Comparison of ENCODE assay signal across 8 cellular contexts in genomic region chr2:231482806-231483391, GRCh38. TPM values are rescaled to one million over a fixed set of nuclear protein-coding genes. Genes with fewer than 3 reads are reported as not detected.
DNase-seq lines count a peak whose midpoint lies in the region; ATAC-seq and TF ChIP-seq lines count a peak whose summit lies in the region.

No MANE protein-coding gene starts in this region.

- peak; percentile 85 for DNase-seq in Calu3
- peak; percentile 18 for DNase-seq in NCI-H1048 (lab: John Stamatoyannopoulos, UW)
- DNase-seq in activated CD4-positive, alpha-beta T cell treated with anti-CD3 and anti-CD28 coated beads for 36 hours, result peak; percentile 85
- peak; percentile 57 for DNase-seq in cerebellum (ENCODE audit: low spot score)
- peak; percentile 80 for DNase-seq in stimulated activated CD4-positive, alpha-beta T cell treated with anti-CD3 and anti-CD28 coated beads, Interleukin-4, amount 100 ng/mL, for 24 hours
- no peak for DNase-seq in NCI-H2171 (lab: John Stamatoyannopoulos, UW)

- no TSS peak for BruUV-seq in Calu3 (replicated peaks; lab: Mats Ljungman, UMichigan)

- peaks cover 0 to 6% (median 3%) of the 10 kb centered on the region in 4 donors for H3K4me1 ChIP-seq in liver (ENCODE audit: control insufficient read depth in 4 of 4, insufficient read depth in 4 of 4, low read length in 3 of 4)

- peaks cover 18% of the 10 kb centered on the region for H3K27me3 Mint-ChIP-seq in Calu3 (ENCODE audit: unreplicated experiment)
- no peaks in the 10 kb centered on the region for H3K27me3 Mint-ChIP-seq in activated CD4-positive, alpha-beta T cell treated with anti-CD3 and anti-CD28 coated beads for 36 hours

- ATAC-seq in GM21576 (IDR thresholded peaks at IDR 0.05; ENCODE audit: unreplicated experiment), result peak; percentile 72
- ATAC-seq in activated CD4-positive, alpha-beta T cell treated with anti-CD3 and anti-CD28 coated beads for 36 hours, result peak; percentile 83

- CTCF ChIA-PET in Calu3 (lab: Charles Lee), result interaction anchor here (0.6 to 2.0 kb wide), 8 partner anchors 15 to 119 kb away, joined by 3 to 11 read pairs (median 4); partner anchors contain the start of gene NCL
- CTCF ChIA-PET in activated CD4-positive, alpha-beta T cell treated with anti-CD3 and anti-CD28 coated beads for 36 hours (lab: Charles Lee), result interaction anchor here (0.5 to 10.1 kb wide), 28 partner anchors 9 to 727 kb away, joined by 3 to 96 read pairs (median 4); partner anchors contain the start of gene NCL

- H3K9me3 ChIP-seq in liver (ENCODE audit: control insufficient read depth in 4 of 4, low read length in 3 of 4), result no peaks in the 10 kb centered on the region

- H3K36me3 Mint-ChIP-seq in Calu3 (ENCODE audit: insufficient read depth, unreplicated experiment), result peaks cover 6% of the 10 kb centered on the region
- H3K36me3 Mint-ChIP-seq in activated CD4-positive, alpha-beta T cell treated with anti-CD3 and anti-CD28 coated beads for 36 hours (ENCODE audit: low read depth), result no peaks in the 10 kb centered on the region

- peak; percentile 65 to 80 for TF ChIP-seq RAD21 in liver (IDR thresholded peaks at IDR 0.05)

- peak overlapping the region; percentile 48 for H3K4me3 Mint-ChIP-seq in Calu3 (ENCODE audit: low read depth, unreplicated experiment)
- peak overlapping the region; percentile 79 for H3K4me3 Mint-ChIP-seq in activated CD4-positive, alpha-beta T cell treated with anti-CD3 and anti-CD28 coated beads for 36 hours

- POLR2A ChIA-PET in activated CD4-positive, alpha-beta T cell treated with anti-CD3 and anti-CD28 coated beads for 36 hours (lab: Charles Lee), result interaction anchor here (0.6 to 1.4 kb wide), 5 partner anchors 17 to 290 kb away, joined by 3 to 14 read pairs (median 3); partner anchors contain the start of genes NCL and PTMA

- no peaks in the 10 kb centered on the region for H3K4me1 Mint-ChIP-seq in Calu3 (ENCODE audit: low read depth, unreplicated experiment)
- peaks cover 7% of the 10 kb centered on the region for H3K4me1 Mint-ChIP-seq in activated CD4-positive, alpha-beta T cell treated with anti-CD3 and anti-CD28 coated beads for 36 hours

- intact Hi-C loops in Calu3 (cut with micrococcal nuclease; ENCODE audit: unreplicated experiment), result loop anchor here (1.0 kb wide), 1 partner anchor 75 kb away; no protein-coding TSS in a partner anchor
- intact Hi-C loops in activated CD4-positive, alpha-beta T cell treated with anti-CD3 and anti-CD28 coated beads for 36 hours (cut with DNase I, micrococcal nuclease), result loop anchor here (1.0 to 2.0 kb wide), 5 partner anchors 18 to 75 kb away; partner anchors contain the start of gene NCL (in 2 of the 2)

- H3K36me3 ChIP-seq in liver (ENCODE audit: control insufficient read depth in 4 of 4, insufficient read depth in 3 of 4, low read depth in 1 of 4, low read length in 3 of 4), result no peaks in the 10 kb centered on the region

- TF ChIP-seq CTCF in Calu3 (IDR thresholded peaks at IDR 0.05; ENCODE audit: unreplicated experiment) (peak; percentile 95), liver (IDR thresholded peaks at IDR 0.05; ENCODE audit: low read depth, low read length, missing input control) (peak; percentile 82)

- H3K4me3 ChIP-seq in liver (ENCODE audit: low read depth in 1 of 3, low read length in 3 of 3), result peak overlapping the region; percentile 33 to 64 (median 58)

- H3K9me3 Mint-ChIP-seq in Calu3 (ENCODE audit: low read depth, unreplicated experiment), result no peaks in the 10 kb centered on the region
- H3K9me3 Mint-ChIP-seq in activated CD4-positive, alpha-beta T cell treated with anti-CD3 and anti-CD28 coated beads for 36 hours (ENCODE audit: low read depth), result no peaks in the 10 kb centered on the region

- H3K27ac Mint-ChIP-seq in Calu3 (ENCODE audit: unreplicated experiment), result no peak overlapping the region
- H3K27ac Mint-ChIP-seq in activated CD4-positive, alpha-beta T cell treated with anti-CD3 and anti-CD28 coated beads for 36 hours, result peak overlapping the region; percentile 87

- peak overlapping the region; percentile 73 to 77 for H3K27ac ChIP-seq in liver (ENCODE audit: low read depth in 1 of 2, low read length in 2 of 2)

- peak overlapping the region; percentile 30 to 43 for H3K9ac ChIP-seq in liver (ENCODE audit: low read depth in 1 of 2, low read length in 2 of 2)

- 18% methylated on average over 36 of the region's 36 CpGs for WGBS in liver

- H3K27me3 ChIP-seq in liver (ENCODE audit: control insufficient read depth in 4 of 4, insufficient read depth in 4 of 4, low read length in 3 of 4), result no peaks in the 10 kb centered on the region

TF ChIP-seq in liver, 16 proteins besides CTCF, POLR2A, EP300 and RAD21:
- TF ChIP-seq HNF4G (IDR thresholded peaks at IDR 0.05) (no peak), RXRA (IDR thresholded peaks at IDR 0.05) (no peak)

RNA-seq across cellular contexts. Expression of gene NCL, which starts 18.6 kb away (rescaled TPM):
- 694 and 719 TPM in 2 replicates for total RNA-seq in Calu3 (2022)
- total RNA-seq in activated CD4-positive, alpha-beta T cell treated with anti-CD3 and anti-CD28 coated beads for 36 hours, result 1,000 to 10,000 TPM; 1,311 to 1,332 TPM
- 76.1 TPM for total RNA-seq in cerebellum
- 10 to 100 TPM; 83.1 to 93.0 TPM for total RNA-seq in liver
- polyA plus RNA-seq in liver, result 100 to 1,000 TPM; 121 to 139 TPM

RNA-seq across cellular contexts. Expression of gene NMUR1, which starts 47.3 kb away (rescaled TPM):
- not detected in 2 replicates for total RNA-seq in Calu3 (2022)
- total RNA-seq in activated CD4-positive, alpha-beta T cell treated with anti-CD3 and anti-CD28 coated beads for 36 hours, result not detected
- total RNA-seq in cerebellum, result 0.73 TPM
- under 1 TPM; 0.23 to 0.84 TPM for total RNA-seq in liver
- under 1 TPM; 0.36 to 0.67 TPM for polyA plus RNA-seq in liver
